Comparison of ENCODE assay signal across 8 cellular contexts in genomic region chr6:159977242-159978214, GRCh38. TPM values are rescaled to one million over a fixed set of nuclear protein-coding genes. Genes with fewer than 3 reads are reported as not detected.
DNase-seq lines count a peak whose midpoint lies in the region; ATAC-seq and TF ChIP-seq lines count a peak whose summit lies in the region.

No MANE protein-coding gene starts in this region.

- no peak for TF ChIP-seq CTCF in A673 (conservative IDR thresholded peaks at IDR 0.05; ENCODE audit: low read depth, low read length)
- no peak for TF ChIP-seq CTCF in KMS-11 (conservative IDR thresholded peaks at IDR 0.05; ENCODE audit: low read depth, low read length)
- TF ChIP-seq CTCF in colonic mucosa (IDR thresholded peaks at IDR 0.05) = no peak

- H3K36me3 Mint-ChIP-seq in memory B cell = no peaks in the 10 kb centered on the region

- H3K79me2 ChIP-seq in KMS-11 (ENCODE audit: insufficient read depth, low read depth) = peaks cover 98% of the 10 kb centered on the region

- no peaks in the 10 kb centered on the region for H3K27me3 Mint-ChIP-seq in memory B cell

- H3K4me3 ChIP-seq in A673 (ENCODE audit: low read depth, low read length, poor library complexity, severe bottlenecking) = peak overlapping the region; percentile 15
- no peak overlapping the region for H3K4me3 ChIP-seq in KMS-11 (IDR thresholded peaks at IDR 0.05; ENCODE audit: insufficient read depth, low read depth, low read length)
- H3K4me3 ChIP-seq in colonic mucosa = no peak overlapping the region

- H3K4me1 ChIP-seq in A673 (ENCODE audit: insufficient read depth, low read length, poor library complexity, severe bottlenecking) = peaks cover 57% of the 10 kb centered on the region
- peaks cover 100% of the 10 kb centered on the region for H3K4me1 ChIP-seq in KMS-11 (ENCODE audit: low read depth, poor library complexity, severe bottlenecking)
- H3K4me1 ChIP-seq in colonic mucosa = peaks cover 13% of the 10 kb centered on the region

- BruUV-seq in A673 (replicated peaks; lab: Mats Ljungman, UMichigan) = no TSS peak

- no peak for ATAC-seq in memory B cell (ENCODE audit: low read depth)

- H3K27me3 ChIP-seq in A673 (replicated peaks; ENCODE audit: insufficient read depth, low read depth, low read length, poor library complexity) = no peaks in the 10 kb centered on the region
- no peaks in the 10 kb centered on the region for H3K27me3 ChIP-seq in KMS-11 (ENCODE audit: insufficient read depth, low read depth)
- no peaks in the 10 kb centered on the region for H3K27me3 ChIP-seq in colonic mucosa

- no peak overlapping the region for H3K27ac Mint-ChIP-seq in memory B cell

- peak overlapping the region; percentile 66 for H3K27ac ChIP-seq in A673 (ENCODE audit: low read depth, low read length, poor library complexity, severe bottlenecking)
- H3K27ac ChIP-seq in KMS-11 = peak overlapping the region; percentile 91
- H3K27ac ChIP-seq in colonic mucosa = peak overlapping the region; percentile 56

- CTCF ChIA-PET in A673 (lab: Charles Lee) = no interaction called here

- H4K20me1 ChIP-seq in KMS-11 (ENCODE audit: insufficient read depth) = peaks cover 3% of the 10 kb centered on the region; the same call in 1 of the 2 replicates

- DNase-seq in A673 (ENCODE audit: low spot score) (peak; percentile 73), colonic mucosa (no peak), memory B cell (ENCODE audit: low spot score in 2 of 2) (no peak), DMS153 treated with DMSO at 0.1 percent for 48 hours (lab: John Stamatoyannopoulos, UW; ENCODE audit: unreplicated experiment) (no peak), mesenteric fat pad (ENCODE audit: low spot score) (no peak), LoVo (ENCODE audit: low spot score) (no peak), SW 1271 (lab: John Stamatoyannopoulos, UW) (no peak)

- H3K4me3 Mint-ChIP-seq in memory B cell = peak overlapping the region; percentile 27

- H3K9ac ChIP-seq in KMS-11 (peak overlapping the region; percentile 54), colonic mucosa (ENCODE audit: low read depth in 2 of 2, low read length in 2 of 2) (no peak overlapping the region)

- H3K9me3 Mint-ChIP-seq in memory B cell = no peaks in the 10 kb centered on the region

- intact Hi-C loops in A673 (cut with micrococcal nuclease; ENCODE audit: unreplicated experiment) (no loop called here), colonic mucosa (cut with DNase I) (no loop called here)

- H3K4me1 Mint-ChIP-seq in memory B cell = peaks cover 66% of the 10 kb centered on the region

- POLR2A ChIA-PET in A673 (lab: Charles Lee; ENCODE audit: low non-redundant PET) = interaction anchor here (0.6 kb wide), 1 partner anchor 13 kb away, joined by 3 read pairs; no protein-coding TSS in a partner anchor

- H3K4me2 ChIP-seq in KMS-11 = peak overlapping the region; percentile 100

- H3K36me3 ChIP-seq in A673 (ENCODE audit: insufficient read depth, low read length, poor library complexity, severe bottlenecking) (no peaks in the 10 kb centered on the region), KMS-11 (ENCODE audit: insufficient read depth) (no peaks in the 10 kb centered on the region), colonic mucosa (no peaks in the 10 kb centered on the region)

- H2AFZ ChIP-seq in KMS-11 (ENCODE audit: low read depth) = no peak overlapping the region

- H3K9me3 ChIP-seq in A673 (ENCODE audit: low read depth, low read length, poor library complexity, severe bottlenecking) = no peaks in the 10 kb centered on the region
- H3K9me3 ChIP-seq in colonic mucosa = no peaks in the 10 kb centered on the region

RNA-seq across cellular contexts. Expression of gene IGF2R, which starts 8.6 kb away (rescaled TPM):
- total RNA-seq in A673 (2021) (64.7 and 67.4 TPM in 2 replicates), colonic mucosa (10 to 100 TPM; 73.8 to 84.4 TPM), mesenteric fat pad (111 TPM)
